14 cellular contexts compared by ENCODE assay signal in the genomic region with DNA sequence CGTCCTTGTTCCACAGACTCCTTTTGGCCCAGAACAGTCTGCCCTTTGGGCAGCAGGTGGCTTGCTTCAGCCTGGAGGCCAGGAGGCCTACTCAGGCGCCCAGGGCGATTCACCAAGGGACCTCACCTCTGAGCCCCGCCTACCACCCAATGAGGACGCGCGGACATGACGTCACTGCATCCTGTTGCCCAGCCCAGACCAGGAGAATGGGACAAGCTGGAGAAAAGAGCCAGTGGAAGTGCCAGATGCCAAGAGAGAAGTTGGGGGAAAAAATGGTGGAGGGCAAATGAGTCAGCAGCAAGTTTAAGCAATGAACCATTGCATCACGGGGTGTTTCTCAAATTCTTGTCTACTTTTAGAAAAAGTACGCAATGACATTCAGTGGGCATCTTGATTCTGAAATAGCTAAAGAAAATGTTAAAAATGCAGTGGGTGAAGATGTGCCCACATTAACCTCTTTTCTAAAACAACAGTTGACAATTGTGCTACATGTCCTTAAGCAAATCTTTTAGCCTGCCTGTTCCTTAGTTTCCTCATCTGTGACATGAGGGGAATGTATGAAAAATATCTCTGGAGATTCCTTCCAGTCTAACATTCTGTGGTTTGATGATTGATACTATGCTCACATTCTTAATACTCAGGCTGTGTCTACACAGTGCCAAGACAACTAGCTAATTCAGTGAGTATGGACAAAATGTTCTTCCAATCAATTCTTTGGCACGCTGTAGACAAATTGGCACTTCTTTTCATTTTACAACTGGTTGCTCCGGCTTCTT. TPM values are rescaled to one million over a fixed set of nuclear protein-coding genes. Genes with fewer than 3 reads are reported as not detected.
DNase-seq lines count a peak whose midpoint lies in the region; ATAC-seq, FAIRE-seq and TF ChIP-seq lines count a peak whose summit lies in the region.
"Had no signal": no experiment of that assay in that cellular context is flagged by ENCODE, and none has a peak within 500 bp of the region (broad histone marks: within the 10 kb centered on the region; RNA-seq: fewer than 3 reads in every experiment).

No MANE protein-coding gene starts in this region.

- intact Hi-C loops in K562 (cut with micrococcal nuclease): loop anchor here (5.0 kb wide), 1 partner anchor 105 kb away; no protein-coding TSS in a partner anchor
- intact Hi-C loops in natural killer cell (cut with micrococcal nuclease): no loop called here

- H3K27me3 Mint-ChIP-seq in natural killer cell (ENCODE audit: low read depth in 2 of 2): peaks cover 11 to 18% of the 10 kb centered on the region in 2 donors
- H3K27me3 Mint-ChIP-seq in activated T-cell treated with anti-CD3 and anti-CD28 coated beads, Interleukin-2, amount 50 U/mL, for 24 hours: peaks cover 15% of the 10 kb centered on the region

- no peak overlapping the region for H3K4me2 ChIP-seq in K562 (ENCODE audit: insufficient read depth, low read length)

- H3K9me3 Mint-ChIP-seq in natural killer cell: no peaks in the 10 kb centered on the region
- no peaks in the 10 kb centered on the region for H3K9me3 Mint-ChIP-seq in activated T-cell treated with anti-CD3 and anti-CD28 coated beads, Interleukin-2, amount 50 U/mL, for 24 hours
- H3K9me3 Mint-ChIP-seq: neural crest cell had no signal

- no peak for TF ChIP-seq POLR2A in K562 (conservative IDR thresholded peaks at IDR 0.05)

- no peak overlapping the region for H3K9ac ChIP-seq in K562 (ENCODE audit: insufficient read depth in 1 of 2, low read depth in 2 of 2, low read length in 2 of 2)
- H3K9ac ChIP-seq: BLaER1 had no signal

- no peak overlapping the region for H3K4me3 Mint-ChIP-seq in natural killer cell
- no peak overlapping the region for H3K4me3 Mint-ChIP-seq in activated T-cell treated with anti-CD3 and anti-CD28 coated beads, Interleukin-2, amount 50 U/mL, for 24 hours
- H3K4me3 Mint-ChIP-seq: activated CD8-positive, alpha-beta T cell treated with anti-CD3 and anti-CD28 coated beads, Interleukin-2, amount 10 ng/mL, durations not matched to agents 7 days and 5 days; brain; neural crest cell had no signal

- POLR2A ChIA-PET in K562 (lab: Yijun Ruan, JAX): interaction anchor here (0.6 kb wide), 1 partner anchor 1166 kb away, joined by 4 read pairs; no protein-coding TSS in a partner anchor

- no peak overlapping the region for H3K27ac Mint-ChIP-seq in natural killer cell
- no peak overlapping the region for H3K27ac Mint-ChIP-seq in activated T-cell treated with anti-CD3 and anti-CD28 coated beads, Interleukin-2, amount 50 U/mL, for 24 hours
- H3K27ac Mint-ChIP-seq: activated CD8-positive, alpha-beta T cell treated with anti-CD3 and anti-CD28 coated beads, Interleukin-2, amount 10 ng/mL, durations not matched to agents 7 days and 5 days had no signal

- TF ChIP-seq RAD21 in K562 (CRISPR knock-in tag; conservative IDR thresholded peaks at IDR 0.05 in 1 of 2, IDR thresholded peaks at IDR 0.05 in 1 of 2): no peak

- ATAC-seq in K562: peak; percentile 85
- ATAC-seq in natural killer cell: no peak
- ATAC-seq in HG03139 (IDR thresholded peaks at IDR 0.05; ENCODE audit: unreplicated experiment): no peak
- ATAC-seq: activated CD8-positive, alpha-beta T cell treated with anti-CD3 and anti-CD28 coated beads, Interleukin-2, amount 10 ng/mL, durations not matched to agents 7 days and 5 days had no signal

- TF ChIP-seq EP300 in K562 (IDR thresholded peaks at IDR 0.05; ENCODE audit: low read length): no peak

- H3K9me3 ChIP-seq in K562 (replicated peaks; ENCODE audit: control insufficient read depth, insufficient read depth, low read depth, low read length): no peaks in the 10 kb centered on the region
- H3K9me3 ChIP-seq: BLaER1 had no signal

- no peak overlapping the region for H2AFZ ChIP-seq in K562 (ENCODE audit: low read depth, low read length)

- H3K9me1 ChIP-seq in K562 (ENCODE audit: control insufficient read depth, insufficient read depth, low read length): no peaks in the 10 kb centered on the region

- peaks cover 0 to 4% of the 10 kb centered on the region in 2 experiments; a peak in 1 of 5 replicates for H3K4me1 ChIP-seq in K562 (replicated peaks in 1 of 2; ENCODE audit: control insufficient read depth in 2 of 2, insufficient read depth in 2 of 2, low read length in 2 of 2)

- DNase-seq in AG08395 (ENCODE audit: low spot score) (peak; percentile 71), LHCN-M2 (ENCODE audit: low read depth) (peak; percentile 96), K562 (ENCODE audit: extremely low read depth in 1 of 4, low spot score in 3 of 4) (peak; percentile 50 to 79 (median 69)), kidney tubule cell (ENCODE audit: low spot score) (peak; percentile 57), natural killer cell (no peak)
- DNase-seq in activated T-cell treated with anti-CD3 and anti-CD28 coated beads, Interleukin-2, amount 50 U/mL, for 24 hours: no peak
- no peak for DNase-seq in stimulated activated CD4-positive, alpha-beta T cell treated with anti-CD3 and anti-CD28 coated beads, Interleukin-12 subunit alpha, Interleukin-12 subunit beta, amount 100 ng/mL, for 4 hours
- DNase-seq: activated CD8-positive, alpha-beta T cell treated with anti-CD3 and anti-CD28 coated beads, Interleukin-2, amount 10 ng/mL, durations not matched to agents 7 days and 5 days; NCI-H1694 had no signal

- no TSS peak for BruUV-seq in K562 (replicated peaks; lab: Mats Ljungman, UMichigan)

- H3K4me1 Mint-ChIP-seq in natural killer cell: peaks cover 4 to 5% of the 10 kb centered on the region in 2 donors
- no peaks in the 10 kb centered on the region for H3K4me1 Mint-ChIP-seq in activated T-cell treated with anti-CD3 and anti-CD28 coated beads, Interleukin-2, amount 50 U/mL, for 24 hours (ENCODE audit: low read depth)
- H3K4me1 Mint-ChIP-seq: neural crest cell had no signal

- no peak overlapping the region for H3K27ac ChIP-seq in K562 (ENCODE audit: extremely low read depth, low read depth, low read length)
- H3K27ac ChIP-seq: BLaER1 had no signal

- no peaks in the 10 kb centered on the region for H3K36me3 ChIP-seq in K562 (ENCODE audit: control insufficient read depth, insufficient read depth, low read length)
- H3K36me3 ChIP-seq: BLaER1 had no signal

- H3K36me3 Mint-ChIP-seq in natural killer cell: no peaks in the 10 kb centered on the region
- no peaks in the 10 kb centered on the region for H3K36me3 Mint-ChIP-seq in activated T-cell treated with anti-CD3 and anti-CD28 coated beads, Interleukin-2, amount 50 U/mL, for 24 hours (ENCODE audit: low read depth)
- H3K36me3 Mint-ChIP-seq: brain had no signal

- no peaks in the 10 kb centered on the region for H4K20me1 ChIP-seq in K562 (replicated peaks; ENCODE audit: control insufficient read depth, insufficient read depth, low read length)
- H4K20me1 ChIP-seq: BLaER1 had no signal

- no peak for TF ChIP-seq CTCF in K562 (IDR thresholded peaks at IDR 0.05 in 2 of 3, conservative IDR thresholded peaks at IDR 0.05 in 1 of 3; ENCODE audit: insufficient read depth in 2 of 3, low read depth in 1 of 3, low read length in 3 of 3)
- no peak for TF ChIP-seq CTCF in natural killer cell (IDR thresholded peaks at IDR 0.05)

- H3K4me3 ChIP-seq in K562: no peak overlapping the region
- H3K4me3 ChIP-seq: BLaER1 had no signal

- in situ Hi-C loops in K562 (cut with MboI): no loop called here

- 3% methylated on average over 12 of the region's 12 CpGs for WGBS in K562 (ENCODE audit: insufficient coverage, low coverage, missing lambda C conversion rate)

- FAIRE-seq in K562 (lab: Jason Lieb, UNC): peak; percentile 23
- FAIRE-seq: GM12892 had no signal

- CTCF ChIA-PET in K562 (lab: Yijun Ruan, JAX; ENCODE audit: low intra/inter-chr PET ratio): no interaction called here

- H3K27me3 ChIP-seq in K562 (ENCODE audit: control insufficient read depth in 2 of 2, insufficient read depth in 2 of 2, low read length in 2 of 2): peaks cover 19 to 50% of the 10 kb centered on the region in 2 experiments
- H3K27me3 ChIP-seq: BLaER1 had no signal

- no peaks in the 10 kb centered on the region for H3K79me2 ChIP-seq in K562 (ENCODE audit: control insufficient read depth, insufficient read depth, low read length)

TF ChIP-seq in K562, 482 proteins besides CTCF, POLR2A, EP300 and RAD21 (continues in another document):
- TF ChIP-seq U2AF1 (optimal IDR thresholded peaks at IDR 0.05; ENCODE audit: low read depth, low read length) (no peak), STAT5A (IDR thresholded peaks at IDR 0.05; ENCODE audit: borderline replicate concordance, low read length) (no peak), ATF3 (IDR thresholded peaks at IDR 0.05) (peak; percentile 88), ATF3 (CRISPR knock-in tag; conservative IDR thresholded peaks at IDR 0.05) (no peak), ATF1 (CRISPR knock-in tag; IDR thresholded peaks at IDR 0.05) (peak; percentile 39; the same call in 1 of the 2 replicates), ATF1 (tag; IDR thresholded peaks at IDR 0.05) (peak; percentile 77), ZNF436 (CRISPR knock-in tag; IDR thresholded peaks at IDR 0.05) (no peak), ETS2 (tag; IDR thresholded peaks at IDR 0.05; ENCODE audit: borderline replicate concordance, poor library complexity, severe bottlenecking) (no peak)

RNA-seq across cellular contexts. Expression of gene LEP, which starts 23.9 kb away (rescaled TPM):
- total RNA-seq in LHCN-M2 (2014; rRNA removed) (not detected in 2 replicates), K562 (2014; rRNA removed) (not detected in 2 replicates), K562 (2014; rRNA removed; fragmentation: Illumina TruSeq; extraction: Trizol) (not detected in 2 replicates), K562 (2015; rRNA removed; fragmentation: Illumina TruSeq; extraction: Trizol) (not detected in 2 replicates), K562 (2021) (not detected in 2 replicates), natural killer cell (not detected)
- not detected for polyA plus RNA-seq in LHCN-M2 (2012)
- total RNA-seq in K562 (2011; cell fraction: chromatin; rRNA removed; ENCODE audit: low replicate concordance): not detected in 2 replicates
- not detected in 2 replicates for total RNA-seq in K562 (2011; cell fraction: nucleolus; rRNA removed)
- not detected in 2 replicates for total RNA-seq in K562 (2011; cell fraction: nucleoplasm; rRNA removed)
- polyA plus RNA-seq in K562 (2011; rRNA removed) (not detected in 2 replicates), K562 (2014; fragmentation: Illumina TruSeq; extraction: Trizol) (not detected in 2 replicates), K562 (2014; fragmentation: Nextera tagmentation; extraction: Ambion mirVana) (not detected), K562 (2014; rRNA removed) (not detected in 2 replicates)
- polyA plus RNA-seq in K562 (2011; cell fraction: cytosol; rRNA removed): not detected in 2 replicates
- polyA plus RNA-seq in K562 (2011; cell fraction: nucleus; rRNA removed): not detected in 2 replicates
- polyA plus RNA-seq in K562 (2012): 0.04 and 0.06 TPM in 2 replicates
- not detected in 2 replicates for polyA minus RNA-seq in K562 (2011; rRNA and poly(A)+ RNA removed)
- not detected in 2 replicates for polyA minus RNA-seq in K562 (2011; cell fraction: cytosol; rRNA and poly(A)+ RNA removed)
- not detected in 2 replicates for polyA minus RNA-seq in K562 (2011; cell fraction: nucleus; rRNA and poly(A)+ RNA removed)
- total RNA-seq: activated CD8-positive, alpha-beta T cell treated with anti-CD3 and anti-CD28 coated beads, Interleukin-2, amount 10 ng/mL, durations not matched to agents 7 days and 5 days; neural crest cell had no signal

Comparison
In these comparisons a context has a peak if more than half of its experiments do, and no peak if none do; other contexts are left out.
1. DNase-seq: peak in AG08395 (single experiment), LHCN-M2 (single experiment), K562 (4 of 4) and kidney tubule cell (single experiment); none in natural killer cell (single experiment), activated T-cell treated with anti-CD3 and anti-CD28 coated beads, Interleukin-2, amount 50 U/mL, for 24 hours (single experiment) and stimulated activated CD4-positive, alpha-beta T cell treated with anti-CD3 and anti-CD28 coated beads, Interleukin-12 subunit alpha, Interleukin-12 subunit beta, amount 100 ng/mL, for 4 hours (single experiment).